In the genomic region with DNA sequence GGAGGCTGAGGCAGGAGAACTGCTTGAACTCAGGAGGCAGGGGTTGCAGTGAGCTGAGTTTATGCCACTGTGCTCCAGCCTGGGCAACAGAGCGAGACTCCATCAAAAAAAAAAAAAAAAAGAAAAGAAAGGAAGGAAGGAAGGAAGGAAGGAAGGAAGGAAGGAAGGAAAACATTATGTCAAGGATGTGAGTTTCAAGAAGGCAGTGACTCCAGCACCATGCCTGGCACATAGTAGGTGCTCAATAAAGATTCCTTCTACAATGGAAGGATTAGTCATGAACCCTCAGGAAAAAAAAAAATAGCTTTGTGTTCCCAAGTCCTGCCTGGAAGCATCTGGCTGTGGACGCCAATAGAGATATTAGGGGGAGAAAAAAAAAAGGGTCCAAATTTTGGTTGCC, we compare ENCODE assay signal across 28 cellular contexts. TPM values are rescaled to one million over a fixed set of nuclear protein-coding genes. Genes with fewer than 3 reads are reported as not detected.
DNase-seq lines count a peak whose midpoint lies in the region; ATAC-seq, FAIRE-seq and TF ChIP-seq lines count a peak whose summit lies in the region.
"Had no signal": no experiment of that assay in that cellular context is flagged by ENCODE, and none has a peak within 500 bp of the region (broad histone marks: within the 10 kb centered on the region; RNA-seq: fewer than 3 reads in every experiment).

No MANE protein-coding gene starts in this region.

- H3K27me3 Mint-ChIP-seq in neural progenitor cell (ENCODE audit: insufficient read depth, low read depth) = peaks cover 10% of the 10 kb centered on the region
- H3K27me3 Mint-ChIP-seq in activated CD4-positive, alpha-beta T cell treated with anti-CD3 and anti-CD28 coated beads, Interleukin-2, amount 10 ng/mL, durations not matched to agents 7 days and 5 days = no peaks in the 10 kb centered on the region

- no peak for FAIRE-seq in K562 (lab: Jason Lieb, UNC)
- FAIRE-seq: A549, GM12878, GM12892, GM18507 had no signal

- H3K4me2 ChIP-seq in K562 (ENCODE audit: insufficient read depth, low read length) (no peak overlapping the region), neural progenitor cell (no peak overlapping the region)
- H3K4me2 ChIP-seq: A549, BLaER1 had no signal

- no peaks in the 10 kb centered on the region for H3F3A ChIP-seq in neural progenitor cell (ENCODE audit: low read depth)

- no peak overlapping the region for H3K4me3 ChIP-seq in A673 (ENCODE audit: low read depth, low read length, poor library complexity, severe bottlenecking)
- H3K4me3 ChIP-seq in K562 = no peak overlapping the region
- no peak overlapping the region for H3K4me3 ChIP-seq in neural progenitor cell
- H3K4me3 ChIP-seq: A549, BLaER1, GM12878 had no signal

- H3K4me3 Mint-ChIP-seq in neural progenitor cell = no peak overlapping the region
- no peak overlapping the region for H3K4me3 Mint-ChIP-seq in activated CD4-positive, alpha-beta T cell treated with anti-CD3 and anti-CD28 coated beads, Interleukin-2, amount 10 ng/mL, durations not matched to agents 7 days and 5 days
- H3K4me3 Mint-ChIP-seq: CD14-positive monocyte; CD4-positive, alpha-beta memory T cell; CD4-positive, CD25-positive, alpha-beta regulatory T cell; CD8-positive, alpha-beta memory T cell had no signal

- no peaks in the 10 kb centered on the region; the same call in 1 of the 2 replicates for H4K20me1 ChIP-seq in K562 (replicated peaks; ENCODE audit: control insufficient read depth, insufficient read depth, low read length)
- H4K20me1 ChIP-seq in neural progenitor cell (ENCODE audit: low read depth) = no peaks in the 10 kb centered on the region
- H4K20me1 ChIP-seq: BLaER1 had no signal

- H2AFZ ChIP-seq in K562 (ENCODE audit: low read depth, low read length) = no peak overlapping the region
- no peak overlapping the region for H2AFZ ChIP-seq in neural progenitor cell (replicated peaks)

- H3K4me1 Mint-ChIP-seq in neural progenitor cell = peaks cover 8% of the 10 kb centered on the region
- no peaks in the 10 kb centered on the region for H3K4me1 Mint-ChIP-seq in activated CD4-positive, alpha-beta T cell treated with anti-CD3 and anti-CD28 coated beads, Interleukin-2, amount 10 ng/mL, durations not matched to agents 7 days and 5 days
- H3K4me1 Mint-ChIP-seq: CD14-positive monocyte; CD4-positive, alpha-beta memory T cell; CD4-positive, CD25-positive, alpha-beta regulatory T cell; CD8-positive, alpha-beta memory T cell had no signal

- intact Hi-C loops in A673 (cut with micrococcal nuclease; ENCODE audit: unreplicated experiment) = no loop called here
- intact Hi-C loops in K562 (cut with micrococcal nuclease) = no loop called here

- in situ Hi-C loops in K562 (cut with MboI) = no loop called here

- no peak for TF ChIP-seq CTCF in A673 (conservative IDR thresholded peaks at IDR 0.05; ENCODE audit: low read depth, low read length)
- TF ChIP-seq CTCF in K562 (IDR thresholded peaks at IDR 0.05 in 2 of 3, conservative IDR thresholded peaks at IDR 0.05 in 1 of 3; ENCODE audit: insufficient read depth in 2 of 3, low read depth in 1 of 3, low read length in 3 of 3) = no peak
- no peak for TF ChIP-seq CTCF in neural progenitor cell (IDR thresholded peaks at IDR 0.05)

- H3K9me3 ChIP-seq in A673 (ENCODE audit: low read depth, low read length, poor library complexity, severe bottlenecking) (no peaks in the 10 kb centered on the region), K562 (replicated peaks; ENCODE audit: control insufficient read depth, insufficient read depth, low read depth, low read length) (no peaks in the 10 kb centered on the region), neural progenitor cell (ENCODE audit: low read depth) (no peaks in the 10 kb centered on the region)
- H3K9me3 ChIP-seq: A549, BE2C, BLaER1 had no signal

- H3K27ac Mint-ChIP-seq in neural progenitor cell = peak overlapping the region; percentile 37
- no peak overlapping the region for H3K27ac Mint-ChIP-seq in activated CD4-positive, alpha-beta T cell treated with anti-CD3 and anti-CD28 coated beads, Interleukin-2, amount 10 ng/mL, durations not matched to agents 7 days and 5 days
- H3K27ac Mint-ChIP-seq: CD14-positive monocyte; CD4-positive, alpha-beta memory T cell; CD4-positive, CD25-positive, alpha-beta regulatory T cell; CD8-positive, alpha-beta memory T cell had no signal

- H3K9ac ChIP-seq in K562 (ENCODE audit: insufficient read depth in 1 of 2, low read depth in 2 of 2, low read length in 2 of 2) (no peak overlapping the region), neural progenitor cell (no peak overlapping the region)
- H3K9ac ChIP-seq: BLaER1 had no signal

- no peaks in the 10 kb centered on the region for H3K9me3 Mint-ChIP-seq in neural progenitor cell
- no peaks in the 10 kb centered on the region for H3K9me3 Mint-ChIP-seq in activated CD4-positive, alpha-beta T cell treated with anti-CD3 and anti-CD28 coated beads, Interleukin-2, amount 10 ng/mL, durations not matched to agents 7 days and 5 days

- no peak overlapping the region for H3K27ac ChIP-seq in A673 (ENCODE audit: low read depth, low read length, poor library complexity, severe bottlenecking)
- H3K27ac ChIP-seq in K562 (ENCODE audit: extremely low read depth, low read depth, low read length) = no peak overlapping the region
- H3K27ac ChIP-seq in neural progenitor cell = no peak overlapping the region
- H3K27ac ChIP-seq: 22Rv1, A549, BLaER1 had no signal

- no peaks in the 10 kb centered on the region for H3K36me3 ChIP-seq in A673 (ENCODE audit: insufficient read depth, low read length, poor library complexity, severe bottlenecking)
- H3K36me3 ChIP-seq in K562 (ENCODE audit: control insufficient read depth, insufficient read depth, low read length) = no peaks in the 10 kb centered on the region
- no peaks in the 10 kb centered on the region for H3K36me3 ChIP-seq in neural progenitor cell
- H3K36me3 ChIP-seq: BE2C, BLaER1 had no signal

- DNase-seq in A673 (ENCODE audit: low spot score) = peak; percentile 50
- no peak for DNase-seq in K562 (ENCODE audit: extremely low read depth in 1 of 4, low spot score in 3 of 4)
- DNase-seq in neural progenitor cell (ENCODE audit: low spot score) = no peak
- no peak for DNase-seq in iPS-NIHi7 (ENCODE audit: extremely low spot score)
- no peak for DNase-seq in activated CD4-positive, alpha-beta T cell treated with anti-CD3 and anti-CD28 coated beads, Interleukin-2, amount 10 ng/mL, durations not matched to agents 7 days and 5 days
- DNase-seq: ACHN; BE2C; C1 segment of cervical spinal cord; CD4-positive, alpha-beta memory T cell; CD4-positive, CD25-positive, alpha-beta regulatory T cell; CD8-positive, alpha-beta memory T cell; COR-L47; DMS153; DMS53; DMS79; DND-41; GDM1 had no signal

- BruUV-seq in A673 (replicated peaks; lab: Mats Ljungman, UMichigan) = no TSS peak
- no TSS peak for BruUV-seq in K562 (replicated peaks; lab: Mats Ljungman, UMichigan)

- H3K4me1 ChIP-seq in A673 (ENCODE audit: insufficient read depth, low read length, poor library complexity, severe bottlenecking) (no peaks in the 10 kb centered on the region), K562 (replicated peaks in 1 of 2; ENCODE audit: control insufficient read depth in 2 of 2, insufficient read depth in 2 of 2, low read length in 2 of 2) (no peaks in the 10 kb centered on the region; a peak in 1 of 5 replicates), neural progenitor cell (no peaks in the 10 kb centered on the region)
- H3K4me1 ChIP-seq: A549, BE2C had no signal

- ATAC-seq in K562 = no peak
- ATAC-seq: GM12878 had no signal

- POLR2A ChIA-PET in A673 (lab: Charles Lee; ENCODE audit: low non-redundant PET) = no interaction called here
- POLR2A ChIA-PET in K562 (lab: Yijun Ruan, JAX) = no interaction called here
- POLR2A ChIA-PET in activated CD4-positive, alpha-beta T cell treated with anti-CD3 and anti-CD28 coated beads, Interleukin-2, amount 10 ng/mL, durations not matched to agents 7 days and 5 days (lab: Charles Lee) = no interaction called here

- CTCF ChIA-PET in A673 (lab: Charles Lee) (interaction anchor here (0.5 to 0.7 kb wide), 2 partner anchors 12 to 20 kb away, joined by 4 to 11 read pairs; no protein-coding TSS in a partner anchor), K562 (lab: Yijun Ruan, JAX; ENCODE audit: low intra/inter-chr PET ratio) (no interaction called here)
- CTCF ChIA-PET in activated CD4-positive, alpha-beta T cell treated with anti-CD3 and anti-CD28 coated beads, Interleukin-2, amount 10 ng/mL, durations not matched to agents 7 days and 5 days (lab: Charles Lee) = no interaction called here

- no peaks in the 10 kb centered on the region for H3K9me1 ChIP-seq in K562 (ENCODE audit: control insufficient read depth, insufficient read depth, low read length)

- no peak for TF ChIP-seq EP300 in K562 (IDR thresholded peaks at IDR 0.05; ENCODE audit: low read length)

- no peaks in the 10 kb centered on the region for H3K27me3 ChIP-seq in A673 (replicated peaks; ENCODE audit: insufficient read depth, low read depth, low read length, poor library complexity)
- H3K27me3 ChIP-seq in K562 (ENCODE audit: control insufficient read depth in 2 of 2, insufficient read depth in 2 of 2, low read length in 2 of 2) = peaks cover 14 to 26% of the 10 kb centered on the region in 2 experiments
- H3K27me3 ChIP-seq in neural progenitor cell = peaks cover 36% of the 10 kb centered on the region
- H3K27me3 ChIP-seq: BLaER1 had no signal

- H3K36me3 Mint-ChIP-seq in neural progenitor cell = no peaks in the 10 kb centered on the region
- no peaks in the 10 kb centered on the region for H3K36me3 Mint-ChIP-seq in activated CD4-positive, alpha-beta T cell treated with anti-CD3 and anti-CD28 coated beads, Interleukin-2, amount 10 ng/mL, durations not matched to agents 7 days and 5 days (ENCODE audit: low read depth)
- H3K36me3 Mint-ChIP-seq: CD14-positive monocyte; CD4-positive, alpha-beta memory T cell; CD4-positive, CD25-positive, alpha-beta regulatory T cell; CD8-positive, alpha-beta memory T cell had no signal

- no peak for TF ChIP-seq POLR2A in K562 (conservative IDR thresholded peaks at IDR 0.05)

- no peak for TF ChIP-seq RAD21 in K562 (CRISPR knock-in tag; conservative IDR thresholded peaks at IDR 0.05 in 1 of 2, IDR thresholded peaks at IDR 0.05 in 1 of 2)

- H3K79me2 ChIP-seq in K562 (ENCODE audit: control insufficient read depth, insufficient read depth, low read length) = no peaks in the 10 kb centered on the region
- no peaks in the 10 kb centered on the region for H3K79me2 ChIP-seq in neural progenitor cell (ENCODE audit: low read depth)

- 0% methylated on average over 1 of the region's 2 CpGs for WGBS in K562 (ENCODE audit: insufficient coverage, low coverage, missing lambda C conversion rate)

RNA-seq across cellular contexts. Expression of a gene that starts 10.1 kb away (rescaled TPM):
- not detected in 2 replicates for total RNA-seq in A673 (2021)
- total RNA-seq in K562 (2011; cell fraction: chromatin; rRNA removed; ENCODE audit: low replicate concordance) = not detected in 2 replicates
- total RNA-seq in K562 (2011; cell fraction: nucleolus; rRNA removed) = not detected in 2 replicates
- not detected in 2 replicates for total RNA-seq in K562 (2011; cell fraction: nucleoplasm; rRNA removed)
- not detected in 2 replicates for total RNA-seq in K562 (2014; rRNA removed)
- not detected in 2 replicates for total RNA-seq in K562 (2014; rRNA removed; fragmentation: Illumina TruSeq; extraction: Trizol)
- total RNA-seq in K562 (2015; rRNA removed; fragmentation: Illumina TruSeq; extraction: Trizol) = not detected in 2 replicates
- total RNA-seq in K562 (2021) = not detected in 2 replicates
- not detected in 2 replicates for polyA plus RNA-seq in K562 (2011; rRNA removed)
- polyA plus RNA-seq in K562 (2011; cell fraction: cytosol; rRNA removed) = not detected in 2 replicates
- polyA plus RNA-seq in K562 (2011; cell fraction: nucleus; rRNA removed) = not detected in 2 replicates
- polyA plus RNA-seq in K562 (2012) = not detected in 2 replicates
- polyA plus RNA-seq in K562 (2014; fragmentation: Illumina TruSeq; extraction: Trizol) = not detected in 2 replicates
- polyA plus RNA-seq in K562 (2014; fragmentation: Nextera tagmentation; extraction: Ambion mirVana) = not detected
- not detected in 2 replicates for polyA plus RNA-seq in K562 (2014; rRNA removed)
- polyA minus RNA-seq in K562 (2011; rRNA and poly(A)+ RNA removed) = not detected in 2 replicates
- polyA minus RNA-seq in K562 (2011; cell fraction: cytosol; rRNA and poly(A)+ RNA removed) = not detected in 2 replicates
- not detected in 2 replicates for polyA minus RNA-seq in K562 (2011; cell fraction: nucleus; rRNA and poly(A)+ RNA removed)
- total RNA-seq in neural progenitor cell (ENCODE audit: low replicate concordance) = not detected in 2 replicates
- not detected for total RNA-seq in activated CD4-positive, alpha-beta T cell treated with anti-CD3 and anti-CD28 coated beads, Interleukin-2, amount 10 ng/mL, durations not matched to agents 7 days and 5 days
- total RNA-seq: A172; CD4-positive, alpha-beta memory T cell; CD4-positive, CD25-positive, alpha-beta regulatory T cell; CD8-positive, alpha-beta memory T cell; Daoy; G401; GM12878 had no signal
- polyA plus RNA-seq: A549; AG04450; CD14-positive monocyte; CD4-positive, alpha-beta memory T cell; CD4-positive, CD25-positive, alpha-beta regulatory T cell; CD8-positive, alpha-beta memory T cell; GM12878 had no signal
